ENCODE assay signal across 10 cellular contexts in the genomic region with DNA sequence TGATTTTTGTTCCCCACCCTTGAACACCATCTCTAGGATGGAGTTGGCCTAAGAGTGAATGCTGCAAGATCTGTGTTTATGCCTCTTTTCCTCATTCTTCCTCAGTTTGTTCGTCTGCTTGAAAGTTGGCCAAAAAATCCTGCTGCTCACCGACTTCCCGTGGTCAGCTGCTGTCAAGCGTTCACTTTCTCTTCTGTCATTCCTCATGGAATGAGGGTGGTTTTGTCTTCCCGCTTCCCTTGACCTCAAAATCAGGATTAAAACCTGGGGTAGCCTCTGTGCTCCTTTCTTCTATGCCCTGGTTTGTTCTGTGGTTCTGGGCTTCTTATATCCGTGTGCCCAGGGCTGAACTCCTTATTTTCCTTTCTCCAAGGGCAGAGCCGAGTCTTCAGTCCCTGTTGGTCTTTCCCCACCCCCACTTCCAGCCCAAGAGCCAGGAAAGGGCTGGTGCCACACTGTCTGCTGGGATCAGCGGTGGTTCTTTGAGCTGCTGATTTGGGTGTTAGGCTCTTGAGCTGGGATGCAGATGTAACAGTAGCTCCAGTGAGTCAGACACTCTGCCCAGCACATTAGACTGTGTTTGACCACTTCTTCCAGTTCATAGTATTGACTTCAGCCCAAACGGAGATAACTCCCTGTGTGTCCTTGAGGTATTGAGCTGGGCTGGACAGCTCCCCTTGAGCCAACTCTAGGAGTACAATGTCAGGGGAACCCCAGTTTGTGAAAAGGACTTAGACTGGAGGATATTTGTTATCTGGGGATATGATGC. TPM values are rescaled to one million over a fixed set of nuclear protein-coding genes. Genes with fewer than 3 reads are reported as not detected.
DNase-seq lines count a peak whose midpoint lies in the region; ATAC-seq and TF ChIP-seq lines count a peak whose summit lies in the region.
"Had no signal": no experiment of that assay in that cellular context is flagged by ENCODE, and none has a peak within 500 bp of the region (broad histone marks: within the 10 kb centered on the region; RNA-seq: fewer than 3 reads in every experiment).

No MANE protein-coding gene starts in this region.

- H3K9me3 ChIP-seq in SJCRH30 (replicated peaks) = no peaks in the 10 kb centered on the region
- H3K9me3 ChIP-seq in esophagus muscularis mucosa = no peaks in the 10 kb centered on the region
- no peaks in the 10 kb centered on the region for H3K9me3 ChIP-seq in trophoblast cell (ENCODE audit: insufficient read depth, low read depth, low read length)

- WGBS in esophagus muscularis mucosa = 63% methylated on average over 9 of the region's 9 CpGs
- WGBS in trophoblast cell (ENCODE audit: extremely low coverage, insufficient coverage, insufficient read length) = no CpG with 5 or more reads among the region's 9 CpGs

- H3K23ac ChIP-seq in trophoblast cell (ENCODE audit: low read length) = no peak overlapping the region

- H3K27ac ChIP-seq in SJCRH30 = 0 out of 2 replicates have a peak overlapping the region, but pooled peaks have one; percentile 6
- peak overlapping the region; percentile 32 to 99 (median 98) for H3K27ac ChIP-seq in esophagus muscularis mucosa (replicated peaks in 1 of 4)
- no peak overlapping the region for H3K27ac ChIP-seq in trophoblast cell (ENCODE audit: low read depth, low read length)

- H3K36me3 ChIP-seq in SJCRH30 (peaks cover 32% of the 10 kb centered on the region), esophagus muscularis mucosa (peaks cover 10 to 60% (median 51%) of the 10 kb centered on the region in 4 donors), trophoblast cell (ENCODE audit: control insufficient read depth in 1 of 2, insufficient read depth in 2 of 2, low read length in 2 of 2) (peaks cover 30 to 35% of the 10 kb centered on the region in 2 experiments)

- H3K27me3 ChIP-seq in SJCRH30 (no peaks in the 10 kb centered on the region), esophagus muscularis mucosa (peaks cover 0 to 4% (median 0%) of the 10 kb centered on the region in 4 donors), trophoblast cell (ENCODE audit: insufficient read depth, low read length) (no peaks in the 10 kb centered on the region)

- peaks cover 12% of the 10 kb centered on the region for H3K79me2 ChIP-seq in trophoblast cell (ENCODE audit: control insufficient read depth, insufficient read depth, low read length, poor library complexity)

- peaks cover 10% of the 10 kb centered on the region for H3K79me1 ChIP-seq in trophoblast cell (ENCODE audit: low read length)

- TF ChIP-seq POLR2A in esophagus muscularis mucosa (IDR thresholded peaks at IDR 0.05; ENCODE audit: low read depth) = no peak

- H3K4me2 ChIP-seq in trophoblast cell (ENCODE audit: low read length) = peak overlapping the region; percentile 10

- no peak overlapping the region for H3K9ac ChIP-seq in trophoblast cell (ENCODE audit: low read length)

- no peak overlapping the region for H4K8ac ChIP-seq in trophoblast cell (ENCODE audit: low read depth, low read length)

- H4K91ac ChIP-seq in trophoblast cell (ENCODE audit: low read depth, low read length) = no peak overlapping the region

- H2BK12ac ChIP-seq in trophoblast cell (ENCODE audit: low read length) = no peak overlapping the region

- intact Hi-C loops in esophagus muscularis mucosa (cut with DNase I) = no loop called here

- no peak overlapping the region for H3K14ac ChIP-seq in trophoblast cell (ENCODE audit: low read length)

- no peak overlapping the region for H2AK5ac ChIP-seq in trophoblast cell (ENCODE audit: low read length)

- H2BK5ac ChIP-seq in trophoblast cell (ENCODE audit: low read depth, low read length, poor library complexity) = no peak overlapping the region

- no peak overlapping the region for H4K12ac ChIP-seq in trophoblast cell (ENCODE audit: low read depth, low read length)

- DNase-seq in EH (ENCODE audit: low read depth) = peak; percentile 70
- no peak for DNase-seq in SJCRH30
- no peak for DNase-seq in esophagus muscularis mucosa (ENCODE audit: extremely low spot score)
- no peak for DNase-seq in trophoblast cell
- no peak for DNase-seq in activated CD4-positive, CD25-positive, alpha-beta regulatory T cell (lab: John Stamatoyannopoulos, UW)
- DNase-seq: NCI-H2227 treated with DMSO at 0.1 percent for 48 hours had no signal

- no peak overlapping the region for H2BK120ac ChIP-seq in trophoblast cell (ENCODE audit: insufficient read depth, low read length, poor library complexity)

- TF ChIP-seq EP300 in esophagus muscularis mucosa (IDR thresholded peaks at IDR 0.05) = no peak

- H2AFZ ChIP-seq in trophoblast cell (ENCODE audit: insufficient read depth, low read length, poor library complexity) = no peak overlapping the region

- H3K18ac ChIP-seq in trophoblast cell (ENCODE audit: low read length) = no peak overlapping the region

- H3K4me1 ChIP-seq in SJCRH30 (peaks cover 8% of the 10 kb centered on the region; the same call in 1 of the 2 replicates), esophagus muscularis mucosa (peaks cover 41 to 69% (median 66%) of the 10 kb centered on the region in 4 donors), trophoblast cell (ENCODE audit: control insufficient read depth in 1 of 2, insufficient read depth in 2 of 2, low read length in 2 of 2) (peaks cover 7 to 21% of the 10 kb centered on the region in 2 experiments)

- no peak overlapping the region for H3K4ac ChIP-seq in trophoblast cell (ENCODE audit: low read depth, low read length)

- no peak for ATAC-seq in GM21381 (IDR thresholded peaks at IDR 0.05; ENCODE audit: unreplicated experiment)
- ATAC-seq in HG03159 (IDR thresholded peaks at IDR 0.05; ENCODE audit: unreplicated experiment) = no peak
- ATAC-seq in HG03354 (IDR thresholded peaks at IDR 0.05; ENCODE audit: poor library complexity, severe bottlenecking, unreplicated experiment) = no peak

- H3K4me3 ChIP-seq in SJCRH30 = no peak overlapping the region
- peak overlapping the region in 1 of 4 donors; percentile 98 for H3K4me3 ChIP-seq in esophagus muscularis mucosa
- H3K4me3 ChIP-seq in trophoblast cell (ENCODE audit: low read depth, low read length) = no peak overlapping the region

- no peak for TF ChIP-seq CTCF in esophagus muscularis mucosa (IDR thresholded peaks at IDR 0.05)

RNA-seq across cellular contexts. Expression of gene SERF2, which starts 2.3 kb away (rescaled TPM):
- total RNA-seq in SJCRH30 (2014; rRNA removed; shearing (Covaris generic)) = 471 and 504 TPM in 2 replicates
- total RNA-seq in esophagus muscularis mucosa = 100 to 1,000 TPM; 625 to 874 (median 721) TPM
- 1,802 and 1,827 TPM in 2 replicates for polyA plus RNA-seq in trophoblast cell (2013)

RNA-seq across cellular contexts. Expression of gene SERINC4, which starts 5.6 kb away (rescaled TPM):
- not detected in 2 replicates for total RNA-seq in SJCRH30 (2014; rRNA removed; shearing (Covaris generic))
- total RNA-seq in esophagus muscularis mucosa = not detected
- 0.05 and 0.06 TPM in 2 replicates for polyA plus RNA-seq in trophoblast cell (2013)
- total RNA-seq: bronchial epithelial cell had no signal

RNA-seq across cellular contexts. Expression of gene HYPK, which starts 5.9 kb away (rescaled TPM):
- total RNA-seq in SJCRH30 (2014; rRNA removed; shearing (Covaris generic)) = 9.4 and 10.5 TPM in 2 replicates
- total RNA-seq in esophagus muscularis mucosa = 10 to 100 TPM in 1 of 4 donors, 1 to 10 TPM in 3; 4.8 to 12.0 (median 9.4) TPM
- 134 TPM in 2 replicates for polyA plus RNA-seq in trophoblast cell (2013)

RNA-seq across cellular contexts. Expression of gene ELL3, which starts 17.7 kb away (rescaled TPM):
- not detected in 2 replicates for total RNA-seq in SJCRH30 (2014; rRNA removed; shearing (Covaris generic))
- 1 to 10 TPM; 3.0 to 7.7 (median 4.1) TPM for total RNA-seq in esophagus muscularis mucosa
- 1.5 and 1.7 TPM in 2 replicates for polyA plus RNA-seq in trophoblast cell (2013)

RNA-seq across cellular contexts. Expression of gene MFAP1, which starts 30.0 kb away (rescaled TPM):
- 44.2 and 48.4 TPM in 2 replicates for total RNA-seq in SJCRH30 (2014; rRNA removed; shearing (Covaris generic))
- total RNA-seq in esophagus muscularis mucosa = 10 to 100 TPM; 18.6 to 21.3 (median 19.7) TPM
- 37.8 and 39.4 TPM in 2 replicates for polyA plus RNA-seq in trophoblast cell (2013)
